1 cellular context compared by ENCODE assay signal in the genomic region with DNA sequence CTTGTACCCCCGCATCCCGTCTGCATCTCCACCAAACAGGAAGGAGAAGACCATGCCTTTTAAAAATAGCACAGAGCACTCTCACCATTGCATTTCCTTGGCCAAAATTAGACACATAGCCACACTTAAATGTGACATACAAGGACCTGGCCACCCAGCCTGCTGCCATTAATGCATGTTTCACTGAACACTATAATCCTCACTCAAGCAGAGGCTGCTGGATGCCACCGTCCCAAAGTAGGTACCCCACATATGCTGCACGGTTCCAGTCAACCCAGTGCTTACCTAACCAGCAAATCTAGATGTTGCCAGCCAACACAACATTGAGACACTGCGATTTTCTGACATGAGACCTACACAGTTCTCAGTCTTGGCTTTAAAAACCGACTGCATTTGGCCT.
TF ChIP-seq lines count a peak whose summit lies in the region.

No MANE protein-coding gene starts in this region.

TF ChIP-seq in H1, 55 proteins besides CTCF, POLR2A, EP300 and RAD21 (continued from another document):
- TF ChIP-seq, protein P1, sequence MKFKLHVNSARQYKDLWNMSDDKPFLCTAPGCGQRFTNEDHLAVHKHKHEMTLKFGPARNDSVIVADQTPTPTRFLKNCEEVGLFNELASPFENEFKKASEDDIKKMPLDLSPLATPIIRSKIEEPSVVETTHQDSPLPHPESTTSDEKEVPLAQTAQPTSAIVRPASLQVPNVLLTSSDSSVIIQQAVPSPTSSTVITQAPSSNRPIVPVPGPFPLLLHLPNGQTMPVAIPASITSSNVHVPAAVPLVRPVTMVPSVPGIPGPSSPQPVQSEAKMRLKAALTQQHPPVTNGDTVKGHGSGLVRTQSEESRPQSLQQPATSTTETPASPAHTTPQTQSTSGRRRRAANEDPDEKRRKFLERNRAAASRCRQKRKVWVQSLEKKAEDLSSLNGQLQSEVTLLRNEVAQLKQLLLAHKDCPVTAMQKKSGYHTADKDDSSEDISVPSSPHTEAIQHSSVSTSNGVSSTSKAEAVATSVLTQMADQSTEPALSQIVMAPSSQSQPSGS (IDR thresholded peaks at IDR 0.05; ENCODE audit: low read length) = no peak
- TF ChIP-seq SP1 (IDR thresholded peaks at IDR 0.05; ENCODE audit: low read depth, low read length) (no peak), RBBP5 (IDR thresholded peaks at IDR 0.05; ENCODE audit: borderline replicate concordance, low read depth, low read length) (no peak), KDM4A (IDR thresholded peaks at IDR 0.05; ENCODE audit: low read depth, low read length, severe bottlenecking) (no peak), RFX5 (IDR thresholded peaks at IDR 0.05; ENCODE audit: borderline replicate concordance, low read depth, low read length) (no peak), MAFK (IDR thresholded peaks at IDR 0.05; ENCODE audit: low read depth, low read length) (no peak), KDM5A (IDR thresholded peaks at IDR 0.05; ENCODE audit: low read length) (no peak), TCF12 (IDR thresholded peaks at IDR 0.05; ENCODE audit: low read depth, low read length) (no peak), TAF7 (optimal IDR thresholded peaks at IDR 0.05; ENCODE audit: borderline replicate concordance, low read depth, low read length) (no peak), SP4 (IDR thresholded peaks at IDR 0.05; ENCODE audit: low read length) (no peak), CTBP2 (IDR thresholded peaks at IDR 0.05; ENCODE audit: borderline replicate concordance, insufficient read depth, insufficient read length, low read length) (no peak)
TF ChIP-seq in H1: peak in this region for 0.
